In genomic region chr20:57048027-57048869, GRCh38 we compare ENCODE assay signal across 8 cellular contexts.
DNase-seq lines count a peak whose midpoint lies in the region; ATAC-seq and TF ChIP-seq lines count a peak whose summit lies in the region.

No MANE protein-coding gene starts in this region.

- no peak overlapping the region for H3K4me3 Mint-ChIP-seq in natural killer cell
- no peak overlapping the region for H3K4me3 Mint-ChIP-seq in natural killer cell treated with Interleukin-12 subunit alpha and Interleukin-12 subunit beta and Interleukin-15 and Interleukin-18, amount 100 ng/mL, for 72 hours

- no peak overlapping the region for H2BK120ac ChIP-seq in mesendoderm (ENCODE audit: low read depth, low read length)

- H3K27ac Mint-ChIP-seq in natural killer cell, result no peak overlapping the region
- no peak overlapping the region for H3K27ac Mint-ChIP-seq in natural killer cell treated with Interleukin-12 subunit alpha and Interleukin-12 subunit beta and Interleukin-15 and Interleukin-18, amount 100 ng/mL, for 72 hours

- H3K56ac ChIP-seq in mesendoderm (ENCODE audit: low read length), result no peak overlapping the region

- no peaks in the 10 kb centered on the region for H3K79me1 ChIP-seq in mesendoderm (ENCODE audit: low read length)

- no TSS peak for BruUV-seq in mammary epithelial cell (replicated peaks; lab: Mats Ljungman, UMichigan)

- no peak for DNase-seq in natural killer cell
- DNase-seq in natural killer cell treated with Interleukin-12 subunit alpha and Interleukin-12 subunit beta and Interleukin-15 and Interleukin-18, amount 100 ng/mL, for 72 hours (ENCODE audit: low spot score), result no peak
- DNase-seq in MV-4-11 (lab: John Stamatoyannopoulos, UW), result peak; percentile 77
- DNase-seq in mammary epithelial cell, result peak; percentile 37
- peak; percentile 81 for DNase-seq in mesendoderm
- DNase-seq in activated effector memory CD4-positive, alpha-beta T cell treated with Interleukin-2 at 50 U/mL for 16 hours, result no peak
- no peak for DNase-seq in NCI-H1930 (lab: John Stamatoyannopoulos, UW)

- no peaks in the 10 kb centered on the region for H4K20me1 ChIP-seq in mammary epithelial cell (ENCODE audit: insufficient read depth, low read length)

- no peak overlapping the region for H2AFZ ChIP-seq in mammary epithelial cell (ENCODE audit: low read depth, low read length)

- TF ChIP-seq CTCF in natural killer cell (IDR thresholded peaks at IDR 0.05) (peak; percentile 24), mammary epithelial cell (conservative IDR thresholded peaks at IDR 0.05 in 1 of 2, IDR thresholded peaks at IDR 0.05 in 1 of 2; ENCODE audit: extremely low read depth in 1 of 2, insufficient read depth in 1 of 2, low read depth in 1 of 2, low read length in 2 of 2) (peak; percentile 76 to 78)

- H3K9me3 ChIP-seq in mammary epithelial cell (replicated peaks; ENCODE audit: insufficient read depth, low read length), result no peaks in the 10 kb centered on the region

- no peak overlapping the region for H2BK5ac ChIP-seq in mesendoderm (ENCODE audit: low read length)

- no peaks in the 10 kb centered on the region for H3K36me3 ChIP-seq in mammary epithelial cell (ENCODE audit: insufficient read depth, low read length)
- H3K36me3 ChIP-seq in mesendoderm (ENCODE audit: control insufficient read depth, insufficient read depth, low read length), result no peaks in the 10 kb centered on the region

- no peak overlapping the region for H4K8ac ChIP-seq in mesendoderm (ENCODE audit: low read depth, low read length)

- H3K27ac ChIP-seq in mammary epithelial cell (ENCODE audit: insufficient read depth, low read depth, low read length) (no peak overlapping the region), mesendoderm (ENCODE audit: low read depth, low read length) (no peak overlapping the region)

- 30% methylated on average over 10 of the region's 14 CpGs for WGBS in mammary epithelial cell (ENCODE audit: low coverage, missing lambda C conversion rate)
- WGBS in mesendoderm (ENCODE audit: extremely low coverage, insufficient coverage, low lambda C conversion rate), result no CpG with 5 or more reads among the region's 14 CpGs

- no peak overlapping the region for H3K23ac ChIP-seq in mesendoderm (ENCODE audit: low read length)

- dilution Hi-C loops in mammary epithelial cell (cut with HindIII; ENCODE audit: low sequenced_read_pairs), result no loop called here

- H3K4me2 ChIP-seq in mammary epithelial cell (ENCODE audit: insufficient read depth, low read depth, low read length) (no peak overlapping the region), mesendoderm (ENCODE audit: low read length) (no peak overlapping the region)

- no peaks in the 10 kb centered on the region for H3K4me1 Mint-ChIP-seq in natural killer cell
- no peaks in the 10 kb centered on the region for H3K4me1 Mint-ChIP-seq in natural killer cell treated with Interleukin-12 subunit alpha and Interleukin-12 subunit beta and Interleukin-15 and Interleukin-18, amount 100 ng/mL, for 72 hours (ENCODE audit: low read depth in 2 of 2)

- H2BK15ac ChIP-seq in mesendoderm (replicated peaks; ENCODE audit: low read depth), result no peak overlapping the region

- no peak overlapping the region for H3K4ac ChIP-seq in mesendoderm (ENCODE audit: low read depth, low read length)

- H3K9ac ChIP-seq in mammary epithelial cell (ENCODE audit: insufficient read depth, low read length) (no peak overlapping the region), mesendoderm (ENCODE audit: low read length) (no peak overlapping the region)

- H3K9me3 Mint-ChIP-seq in natural killer cell, result no peaks in the 10 kb centered on the region
- no peaks in the 10 kb centered on the region for H3K9me3 Mint-ChIP-seq in natural killer cell treated with Interleukin-12 subunit alpha and Interleukin-12 subunit beta and Interleukin-15 and Interleukin-18, amount 100 ng/mL, for 72 hours

- peaks cover 0 to 4% of the 10 kb centered on the region in 2 donors for H3K27me3 Mint-ChIP-seq in natural killer cell (ENCODE audit: low read depth in 2 of 2)
- H3K27me3 Mint-ChIP-seq in natural killer cell treated with Interleukin-12 subunit alpha and Interleukin-12 subunit beta and Interleukin-15 and Interleukin-18, amount 100 ng/mL, for 72 hours, result no peaks in the 10 kb centered on the region

- ATAC-seq in natural killer cell (no peak), HG03565 (IDR thresholded peaks at IDR 0.05; ENCODE audit: unreplicated experiment) (no peak)
- ATAC-seq in natural killer cell treated with Interleukin-12 subunit alpha and Interleukin-12 subunit beta and Interleukin-15 and Interleukin-18, amount 100 ng/mL, for 72 hours, result no peak

- peaks cover 19% of the 10 kb centered on the region for H3K4me1 ChIP-seq in mammary epithelial cell (ENCODE audit: insufficient read depth, low read length)
- no peaks in the 10 kb centered on the region for H3K4me1 ChIP-seq in mesendoderm (ENCODE audit: control insufficient read depth, low read depth, low read length)

- no peak overlapping the region for H2AK5ac ChIP-seq in mesendoderm (ENCODE audit: low read length)

- in situ Hi-C loops in mammary epithelial cell (cut with MboI; ENCODE audit: low sequenced_read_pairs in 2 of 2), result no loop called here

- no peaks in the 10 kb centered on the region for H3K36me3 Mint-ChIP-seq in natural killer cell
- H3K36me3 Mint-ChIP-seq in natural killer cell treated with Interleukin-12 subunit alpha and Interleukin-12 subunit beta and Interleukin-15 and Interleukin-18, amount 100 ng/mL, for 72 hours, result no peaks in the 10 kb centered on the region

- intact Hi-C loops in natural killer cell (cut with micrococcal nuclease) (no loop called here), mammary epithelial cell (cut with micrococcal nuclease) (loop anchor here (2.0 to 10.0 kb wide), 4 partner anchors 61 to 643 kb away; no protein-coding TSS in a partner anchor)

- H3K4me3 ChIP-seq in mammary epithelial cell (replicated peaks in 1 of 3; ENCODE audit: insufficient read depth in 1 of 3, low read depth in 2 of 3, low read length in 3 of 3) (no peak overlapping the region), mesendoderm (ENCODE audit: low read length) (no peak overlapping the region)

- CTCF ChIA-PET in mammary epithelial cell (lab: Charles Lee; ENCODE audit: low non-redundant PET), result no interaction called here

- H3K79me2 ChIP-seq in mammary epithelial cell (ENCODE audit: insufficient read depth, low read length), result no peaks in the 10 kb centered on the region
- H3K79me2 ChIP-seq in mesendoderm (ENCODE audit: control insufficient read depth, insufficient read depth, low read length), result no peaks in the 10 kb centered on the region

- H3K27me3 ChIP-seq in mammary epithelial cell (ENCODE audit: insufficient read depth, low read length) (no peaks in the 10 kb centered on the region), mesendoderm (ENCODE audit: insufficient read depth, low read length, poor library complexity) (no peaks in the 10 kb centered on the region)

- H4K5ac ChIP-seq in mesendoderm (ENCODE audit: low read length), result no peak overlapping the region

- H3K18ac ChIP-seq in mesendoderm (ENCODE audit: low read length), result no peak overlapping the region

Comparison
In these comparisons a context has a peak if more than half of its experiments do, and no peak if none do; other contexts are left out.
1. DNase-seq: peak in MV-4-11 (single experiment), mammary epithelial cell (single experiment) and mesendoderm (single experiment); none in natural killer cell (single experiment), natural killer cell treated with Interleukin-12 subunit alpha and Interleukin-12 subunit beta and Interleukin-15 and Interleukin-18, amount 100 ng/mL, for 72 hours (single experiment), activated effector memory CD4-positive, alpha-beta T cell treated with Interleukin-2 at 50 U/mL for 16 hours (single experiment) and NCI-H1930 (0 of 2).